ENCODE assay signal across 24 cellular contexts in genomic region chr11:103939694-103940093, GRCh38.
A peak's percentile ranks its signal among the peaks of the same experiment; 100 is the strongest.
DNase-seq lines count a peak whose midpoint lies in the region; ATAC-seq, FAIRE-seq and TF ChIP-seq lines count a peak whose summit lies in the region.
"Had no signal": no experiment of that assay in that cellular context is flagged by ENCODE, and none has a peak within 500 bp of the region (broad histone marks: within the 10 kb centered on the region; RNA-seq: fewer than 3 reads in every experiment).

No MANE protein-coding gene starts in this region.

- H3K27ac ChIP-seq in A549 (no peak overlapping the region), Karpas-422 (ENCODE audit: low read length) (peak overlapping the region; percentile 30; the same call in 1 of the 2 replicates), lower lobe of right lung (no peak overlapping the region)

- no peak for FAIRE-seq in A549 (lab: Jason Lieb, UNC)
- FAIRE-seq: G401.6, H1 had no signal

- H3K27me3 ChIP-seq in Karpas-422 (ENCODE audit: low read length): no peaks in the 10 kb centered on the region
- H3K27me3 ChIP-seq in lower lobe of right lung (ENCODE audit: low read depth): no peaks in the 10 kb centered on the region

- DNase-seq in A549 (ENCODE audit: low read depth in 1 of 2, low spot score in 1 of 2) (no peak), Karpas-422 (no peak), mucosa of descending colon (no peak), NCI-H1417 (lab: John Stamatoyannopoulos, UW) (no peak), lower lobe of right lung (no peak)
- no peak for DNase-seq in activated CD4-positive, alpha-beta T cell treated with anti-CD3 and anti-CD28 coated beads, Interleukin-2, amount 50 U/mL, for 4 hours
- DNase-seq: 8988T; AML-193; C1 segment of cervical spinal cord; Calu3; CD8-positive, alpha-beta memory T cell; NCI-H1105; NCI-H2081; NCI-H2171; NCI-H345; NCI-H524; NCI-H774; PC-3; SHP77 had no signal

- no peak overlapping the region for H3K9ac ChIP-seq in Karpas-422 (ENCODE audit: low read length)

- intact Hi-C loops in mucosa of descending colon (cut with DNase I, micrococcal nuclease) (no loop called here), lower lobe of right lung (cut with DNase I) (no loop called here)

- no peaks in the 10 kb centered on the region for H4K20me1 ChIP-seq in Karpas-422 (ENCODE audit: insufficient read depth, low read depth, low read length)

- no peaks in the 10 kb centered on the region for H3K9me3 ChIP-seq in A549
- no peaks in the 10 kb centered on the region for H3K9me3 ChIP-seq in Karpas-422 (ENCODE audit: low read length)
- no peaks in the 10 kb centered on the region for H3K9me3 ChIP-seq in mucosa of descending colon
- no peaks in the 10 kb centered on the region for H3K9me3 ChIP-seq in lower lobe of right lung

- H3K36me3 ChIP-seq in Karpas-422 (ENCODE audit: insufficient read depth, low read length) (peaks cover 63% of the 10 kb centered on the region), mucosa of descending colon (ENCODE audit: low read depth) (no peaks in the 10 kb centered on the region), lower lobe of right lung (no peaks in the 10 kb centered on the region)

- WGBS in A549 (ENCODE audit: missing lambda C conversion rate): 95% methylated on average over 3 of the region's 3 CpGs

- POLR2A ChIA-PET in A549 (lab: Yijun Ruan, JAX): no interaction called here

- CTCF ChIA-PET in A549 (lab: Yijun Ruan, JAX): no interaction called here

- H3K4me1 ChIP-seq in A549 (peaks cover 23% of the 10 kb centered on the region), Karpas-422 (ENCODE audit: low read length) (peaks cover 21% of the 10 kb centered on the region), mucosa of descending colon (ENCODE audit: low read depth) (no peaks in the 10 kb centered on the region), lower lobe of right lung (no peaks in the 10 kb centered on the region)

- H3K9me2 ChIP-seq in Karpas-422 (replicated peaks; ENCODE audit: insufficient read depth, low read length): no peaks in the 10 kb centered on the region

- no peak for TF ChIP-seq CTCF in A549 (IDR thresholded peaks at IDR 0.05)
- no peak for TF ChIP-seq CTCF in mucosa of descending colon (IDR thresholded peaks at IDR 0.05)
- TF ChIP-seq CTCF in lower lobe of right lung (IDR thresholded peaks at IDR 0.05): no peak

- TF ChIP-seq RAD21 in A549 (conservative IDR thresholded peaks at IDR 0.05 in 1 of 2, IDR thresholded peaks at IDR 0.05 in 1 of 2): no peak

- ATAC-seq in A549 (no peak), GM18909 (IDR thresholded peaks at IDR 0.05; ENCODE audit: poor library complexity, unreplicated experiment) (peak; percentile 48), HG02678 (IDR thresholded peaks at IDR 0.05; ENCODE audit: unreplicated experiment) (peak; percentile 69), mucosa of descending colon (no peak), lower lobe of right lung (no peak)
- ATAC-seq: HCT116 had no signal

- H2AFZ ChIP-seq in Karpas-422 (ENCODE audit: low read length): no peak overlapping the region

- H3K79me2 ChIP-seq in Karpas-422 (ENCODE audit: low read length): peaks cover 62% of the 10 kb centered on the region

- H3K4me3 ChIP-seq in A549 (no peak overlapping the region), Karpas-422 (ENCODE audit: low read length) (no peak overlapping the region), mucosa of descending colon (no peak overlapping the region), lower lobe of right lung (no peak overlapping the region)

- no peak for TF ChIP-seq POLR2A in A549 (IDR thresholded peaks at IDR 0.05; ENCODE audit: low read length)

- TF ChIP-seq EP300 in A549 (IDR thresholded peaks at IDR 0.05): no peak

- peak overlapping the region; percentile 48; the same call in 2 of the 3 replicates for H3K4me2 ChIP-seq in A549
- H3K4me2 ChIP-seq in Karpas-422 (ENCODE audit: low read depth, low read length, poor library complexity, severe bottlenecking): no peak overlapping the region

TF ChIP-seq in A549, 52 proteins besides CTCF, POLR2A, EP300 and RAD21:
- TF ChIP-seq EHF (CRISPR knock-in tag; IDR thresholded peaks at IDR 0.05) (no peak), USF2 (IDR thresholded peaks at IDR 0.05) (no peak), MAX (IDR thresholded peaks at IDR 0.05) (no peak), CHD4 (IDR thresholded peaks at IDR 0.05; ENCODE audit: borderline replicate concordance) (no peak), FOSB (CRISPR knock-in tag; IDR thresholded peaks at IDR 0.05) (no peak), ELK1 (IDR thresholded peaks at IDR 0.05; ENCODE audit: low read depth, low read length) (no peak), SREBF2 (IDR thresholded peaks at IDR 0.05) (no peak), SMC3 (IDR thresholded peaks at IDR 0.05) (no peak), ESRRA (IDR thresholded peaks at IDR 0.05; ENCODE audit: borderline replicate concordance, low read length) (no peak), NR3C1 (IDR thresholded peaks at IDR 0.05) (no peak), MYC (IDR thresholded peaks at IDR 0.05; ENCODE audit: borderline replicate concordance, low read length) (no peak), CEBPB (IDR thresholded peaks at IDR 0.05) (no peak), KDM1A (IDR thresholded peaks at IDR 0.05; ENCODE audit: low read depth) (no peak), EHMT2 (IDR thresholded peaks at IDR 0.05; ENCODE audit: low read depth) (no peak), NFE2L2 (conservative IDR thresholded peaks at IDR 0.05; ENCODE audit: low read length) (no peak)
TF ChIP-seq in A549: peak in this region for 0.

Comparison
In these comparisons a context has a peak if more than half of its experiments do, and no peak if none do; other contexts are left out.
1. ATAC-seq: peak in GM18909 (single experiment) and HG02678 (single experiment); none in A549 (0 of 2), mucosa of descending colon (single experiment) and lower lobe of right lung (0 of 2).